8 cellular contexts compared by ENCODE assay signal in genomic region chr2:170930132-170931109, GRCh38. TPM values are rescaled to one million over a fixed set of nuclear protein-coding genes. Genes with fewer than 3 reads are reported as not detected.
DNase-seq lines count a peak whose midpoint lies in the region; ATAC-seq, FAIRE-seq and TF ChIP-seq lines count a peak whose summit lies in the region.

No MANE protein-coding gene starts in this region.

- H4K20me1 ChIP-seq in BLaER1 treated with 17β-estradiol and CSF1 and Interleukin-3, amounts not matched to agents 10 nM and 100 nM = peaks cover 53 to 62% (median 58%) of the 10 kb centered on the region in 11 experiments; a peak in 20 of 22 replicates

- peaks cover 10 to 30% (median 22%) of the 10 kb centered on the region in 11 experiments; a peak in 20 of 22 replicates for H3K36me3 ChIP-seq in BLaER1 treated with 17β-estradiol and CSF1 and Interleukin-3, amounts not matched to agents 10 nM and 100 nM
- H3K36me3 ChIP-seq in HUES6 (ENCODE audit: control insufficient read depth, insufficient read depth, low read length) (peaks cover 6% of the 10 kb centered on the region; the same call in 1 of the 2 replicates), RWPE2 (ENCODE audit: low read depth) (peaks cover 34% of the 10 kb centered on the region), small intestine (ENCODE audit: control insufficient read depth in 2 of 2, insufficient read depth in 2 of 2, low read length in 2 of 2) (no peaks in the 10 kb centered on the region)

- H3K9me3 ChIP-seq in BLaER1 treated with 17β-estradiol and CSF1 and Interleukin-3, amounts not matched to agents 10 nM and 100 nM (replicated peaks in 1 of 11) = peaks cover 2 to 30% (median 17%) of the 10 kb centered on the region in 11 experiments; a peak in 18 of 22 replicates
- no peaks in the 10 kb centered on the region for H3K9me3 ChIP-seq in HUES6 (ENCODE audit: control insufficient read depth, insufficient read depth, low read depth, low read length)
- no peaks in the 10 kb centered on the region for H3K9me3 ChIP-seq in RWPE2 (ENCODE audit: severe bottlenecking)
- H3K9me3 ChIP-seq in small intestine (ENCODE audit: control insufficient read depth, low read depth) = no peaks in the 10 kb centered on the region

- H3K9ac ChIP-seq in BLaER1 treated with 17β-estradiol and CSF1 and Interleukin-3, amounts not matched to agents 10 nM and 100 nM = peak overlapping the region; percentile 93 to 99 (median 97)
- H3K9ac ChIP-seq in HUES6 (ENCODE audit: low read length) = peak overlapping the region; percentile 95

- peak overlapping the region; percentile 97 for H3K27ac Mint-ChIP-seq in activated naive CD4-positive, alpha-beta T cell treated with anti-CD3 and anti-CD28 coated beads, Interleukin-2, amount 10 ng/mL, durations not matched to agents 7 days and 5 days

- ATAC-seq in GM19043 (IDR thresholded peaks at IDR 0.05; ENCODE audit: low read depth, unreplicated experiment) (peak; percentile 36), RWPE2 (ENCODE audit: low read depth) (peak; percentile 44)

- H3K4me1 ChIP-seq in BLaER1 treated with 17β-estradiol and CSF1 and Interleukin-3, amounts not matched to agents 10 nM and 100 nM = peaks cover 27 to 38% (median 32%) of the 10 kb centered on the region in 10 experiments
- H3K4me1 ChIP-seq in HUES6 (ENCODE audit: control insufficient read depth, insufficient read depth, low read length) = peaks cover 17% of the 10 kb centered on the region
- peaks cover 5% of the 10 kb centered on the region for H3K4me1 ChIP-seq in RWPE2 (ENCODE audit: insufficient read depth, poor library complexity, severe bottlenecking)
- H3K4me1 ChIP-seq in small intestine (ENCODE audit: control insufficient read depth in 2 of 2, insufficient read depth in 1 of 2, low read depth in 1 of 2, low read length in 1 of 2) = peaks cover 0 to 4% of the 10 kb centered on the region in 2 donors

- H3K36me3 Mint-ChIP-seq in activated naive CD4-positive, alpha-beta T cell treated with anti-CD3 and anti-CD28 coated beads, Interleukin-2, amount 10 ng/mL, durations not matched to agents 7 days and 5 days = peaks cover 25% of the 10 kb centered on the region

- peaks cover 45% of the 10 kb centered on the region for H3K4me1 Mint-ChIP-seq in activated naive CD4-positive, alpha-beta T cell treated with anti-CD3 and anti-CD28 coated beads, Interleukin-2, amount 10 ng/mL, durations not matched to agents 7 days and 5 days

- peaks cover 6% of the 10 kb centered on the region for H3K27me3 Mint-ChIP-seq in activated naive CD4-positive, alpha-beta T cell treated with anti-CD3 and anti-CD28 coated beads, Interleukin-2, amount 10 ng/mL, durations not matched to agents 7 days and 5 days

- H3K9me3 Mint-ChIP-seq in activated naive CD4-positive, alpha-beta T cell treated with anti-CD3 and anti-CD28 coated beads, Interleukin-2, amount 10 ng/mL, durations not matched to agents 7 days and 5 days = peaks cover 7% of the 10 kb centered on the region

- peak overlapping the region; percentile 94 for H3K4me3 Mint-ChIP-seq in activated naive CD4-positive, alpha-beta T cell treated with anti-CD3 and anti-CD28 coated beads, Interleukin-2, amount 10 ng/mL, durations not matched to agents 7 days and 5 days

- FAIRE-seq in small intestine (lab: Jason Lieb, UNC) = no peak

- CTCF ChIA-PET in activated naive CD4-positive, alpha-beta T cell treated with anti-CD3 and anti-CD28 coated beads, Interleukin-2, amount 10 ng/mL, durations not matched to agents 7 days and 5 days (lab: Charles Lee) = interaction anchor here (1.0 to 4.0 kb wide), 7 partner anchors 13 to 503 kb away, joined by 3 to 14 read pairs (median 10); partner anchors contain the start of genes DCAF17, METTL8 and TLK1

- H3K4me3 ChIP-seq in BLaER1 treated with 17β-estradiol and CSF1 and Interleukin-3, amounts not matched to agents 10 nM and 100 nM = peak overlapping the region; percentile 87 to 99 (median 96)
- H3K4me3 ChIP-seq in HUES6 (ENCODE audit: low read depth, low read length) (peak overlapping the region; percentile 75), RWPE2 (ENCODE audit: severe bottlenecking) (peak overlapping the region; percentile 80), small intestine (ENCODE audit: low read depth in 1 of 2, low read length in 2 of 2) (peak overlapping the region; percentile 95 to 100)

- DNase-seq in RWPE2 (ENCODE audit: low spot score) (no peak), hepatic stellate cell (ENCODE audit: low spot score) (peak; percentile 45), small intestine (peak; percentile 50), COLO829 (ENCODE audit: low spot score) (no peak)
- DNase-seq in activated naive CD4-positive, alpha-beta T cell treated with anti-CD3 and anti-CD28 coated beads, Interleukin-2, amount 10 ng/mL, durations not matched to agents 7 days and 5 days = peak; percentile 77

- TF ChIP-seq CTCF in RWPE2 (IDR thresholded peaks at IDR 0.05; ENCODE audit: poor library complexity, severe bottlenecking) = no peak

- H3K4me2 ChIP-seq in BLaER1 treated with 17β-estradiol and CSF1 and Interleukin-3, amounts not matched to agents 10 nM and 100 nM = peak overlapping the region; percentile 92 to 100 (median 94)

- WGBS in small intestine, 3 donors = 5 to 9% (median 6%) methylated on average over 18 of the region's 18 CpGs

- no peaks in the 10 kb centered on the region for H3K27me3 ChIP-seq in BLaER1 treated with 17β-estradiol and CSF1 and Interleukin-3, amounts not matched to agents 10 nM and 100 nM
- no peaks in the 10 kb centered on the region for H3K27me3 ChIP-seq in HUES6 (ENCODE audit: control insufficient read depth, insufficient read depth, low read length)
- H3K27me3 ChIP-seq in RWPE2 (ENCODE audit: insufficient read depth, poor library complexity, severe bottlenecking) = no peaks in the 10 kb centered on the region
- H3K27me3 ChIP-seq in small intestine (ENCODE audit: control insufficient read depth in 2 of 2, insufficient read depth in 2 of 2, low read length in 2 of 2) = no peaks in the 10 kb centered on the region

- H3K27ac ChIP-seq in BLaER1 treated with 17β-estradiol and CSF1 and Interleukin-3, amounts not matched to agents 10 nM and 100 nM = peak overlapping the region; percentile 88 to 98 (median 94)
- peak overlapping the region; percentile 95; the same call in 1 of the 2 replicates for H3K27ac ChIP-seq in HUES6 (ENCODE audit: low read depth, low read length)
- H3K27ac ChIP-seq in RWPE2 (ENCODE audit: poor library complexity, severe bottlenecking) = peak overlapping the region; percentile 72
- H3K27ac ChIP-seq in small intestine (ENCODE audit: low read depth in 1 of 2, low read length in 1 of 2) = peak overlapping the region; percentile 97

RNA-seq across cellular contexts. Expression of gene GORASP2, which starts 1.4 kb away (rescaled TPM):
- 10 to 100 TPM; 32.7 to 53.5 (median 35.7) TPM for polyA plus RNA-seq in small intestine

Comparison
In these comparisons a context has a peak if more than half of its experiments do, and no peak if none do; other contexts are left out.
1. DNase-seq: peak in activated naive CD4-positive, alpha-beta T cell treated with anti-CD3 and anti-CD28 coated beads, Interleukin-2, amount 10 ng/mL, durations not matched to agents 7 days and 5 days (single experiment), hepatic stellate cell (single experiment) and small intestine (single experiment); none in RWPE2 (single experiment) and COLO829 (single experiment).
2. Peak in every context shown above with its lines, with median percentiles within 50 percentile points of each other: H3K27ac ChIP-seq and H3K4me3 ChIP-seq.